Comparison of ENCODE assay signal across 10 cellular contexts in genomic region chr10:31675726-31676125, GRCh38.
"Had no signal": no experiment of that assay in that cellular context is flagged by ENCODE, and none has a peak within 500 bp of the region (broad histone marks: within the 10 kb centered on the region; RNA-seq: fewer than 3 reads in every experiment).

No MANE protein-coding gene starts in this region.

- H3K4me3 ChIP-seq: GM23248, HAP-1 had no signal

- H3K27ac ChIP-seq: GM23248 had no signal

- H3K4me1 ChIP-seq: HAP-1 had no signal

- ATAC-seq: HCT116 had no signal

- H3K9me3 ChIP-seq: HAP-1 had no signal

- DNase-seq: GM23248, GOT3, H7, H9, HCEC 1CT, HFFc6 had no signal

- H2AFZ ChIP-seq: GM23248 had no signal

- H3K9ac ChIP-seq: GM23248 had no signal

- H3K4me3 Mint-ChIP-seq: H9, HFFc6 had no signal

- H3K36me3 ChIP-seq: HAP-1 had no signal

- H3K27ac Mint-ChIP-seq: H9, HFFc6 had no signal

- FAIRE-seq: H1, H54 had no signal
